Comparison of ENCODE assay signal across 12 cellular contexts in the genomic region with DNA sequence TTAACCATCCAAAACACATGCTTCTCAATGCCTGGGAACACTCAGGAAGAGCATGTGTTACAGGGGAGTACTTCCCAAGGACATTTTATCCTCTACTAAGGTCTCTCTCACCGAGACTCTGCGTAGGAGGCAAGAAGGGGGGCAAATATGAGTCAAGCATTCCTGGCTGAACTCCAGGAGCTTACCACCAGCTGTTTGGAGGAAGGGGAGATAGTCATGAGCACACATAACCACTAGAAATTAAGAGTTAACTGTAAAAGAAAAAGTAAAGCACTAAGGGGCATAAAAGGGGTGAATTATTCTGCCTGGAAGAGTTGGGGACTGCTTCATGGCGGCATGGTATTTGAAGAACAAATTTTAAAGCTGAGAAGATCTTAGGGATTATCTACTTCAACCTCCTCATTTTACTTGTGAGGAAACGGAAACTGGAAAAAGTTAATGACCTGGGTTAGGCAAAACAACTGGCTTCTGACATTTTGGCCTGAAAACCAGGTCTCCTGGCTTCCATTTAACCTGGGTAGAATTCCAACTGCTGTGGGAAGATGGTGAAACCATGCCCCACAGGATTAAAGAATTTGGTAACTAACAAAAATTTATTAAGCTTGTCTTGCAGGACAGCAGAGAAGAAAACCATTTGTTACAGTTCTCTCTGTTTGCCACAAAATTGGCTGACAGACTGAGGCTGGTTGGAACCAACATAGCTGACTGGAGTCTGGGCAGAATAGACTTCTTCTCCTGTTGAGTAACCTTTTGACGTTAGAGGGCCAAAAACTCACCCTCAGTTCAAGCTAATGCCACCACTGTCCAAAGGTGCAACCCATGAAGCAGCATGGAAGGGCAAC.
DNase-seq lines count a peak whose midpoint lies in the region; ATAC-seq, FAIRE-seq and TF ChIP-seq lines count a peak whose summit lies in the region.
"Had no signal": no experiment of that assay in that cellular context is flagged by ENCODE, and none has a peak within 500 bp of the region (broad histone marks: within the 10 kb centered on the region; RNA-seq: fewer than 3 reads in every experiment).

No MANE protein-coding gene starts in this region.

- H3K27ac ChIP-seq in fibroblast of lung (ENCODE audit: insufficient read depth, low read length) = no peak overlapping the region
- H3K27ac ChIP-seq: KMS-11 had no signal

- TF ChIP-seq CTCF in fibroblast of lung (conservative IDR thresholded peaks at IDR 0.05 in 1 of 2, IDR thresholded peaks at IDR 0.05 in 1 of 2; ENCODE audit: low read depth in 1 of 2, low read length in 2 of 2) = no peak
- TF ChIP-seq CTCF in osteocyte (IDR thresholded peaks at IDR 0.05) = no peak

- H4K20me1 ChIP-seq in fibroblast of lung (ENCODE audit: control insufficient read depth, extremely low read depth, insufficient read depth, low read length) = no peaks in the 10 kb centered on the region

- peaks cover 10% of the 10 kb centered on the region for H3K36me3 Mint-ChIP-seq in osteocyte (ENCODE audit: unreplicated experiment)

- H3K9me3 Mint-ChIP-seq in osteocyte (ENCODE audit: unreplicated experiment) = no peaks in the 10 kb centered on the region
- H3K9me3 Mint-ChIP-seq: activated CD4-positive, alpha-beta memory T cell treated with anti-CD3 and anti-CD28 coated beads, Interleukin-2, amount 10 ng/mL, durations not matched to agents 7 days and 5 days had no signal

- H3K4me2 ChIP-seq in fibroblast of lung (ENCODE audit: extremely low read depth, insufficient read depth, low read length) = no peak overlapping the region
- H3K4me2 ChIP-seq: KMS-11 had no signal

- H3K4me1 ChIP-seq in fibroblast of lung (ENCODE audit: control insufficient read depth, extremely low read depth, insufficient read depth, low read length) = no peaks in the 10 kb centered on the region

- H3K4me1 Mint-ChIP-seq in osteocyte (ENCODE audit: unreplicated experiment) = peaks cover 36% of the 10 kb centered on the region
- H3K4me1 Mint-ChIP-seq: activated CD4-positive, alpha-beta memory T cell treated with anti-CD3 and anti-CD28 coated beads, Interleukin-2, amount 10 ng/mL, durations not matched to agents 7 days and 5 days had no signal

- ATAC-seq in GM21825 (IDR thresholded peaks at IDR 0.05; ENCODE audit: unreplicated experiment) (no peak), HG03280 (IDR thresholded peaks at IDR 0.05; ENCODE audit: unreplicated experiment) (no peak)

- H3K27ac Mint-ChIP-seq in osteocyte (ENCODE audit: unreplicated experiment) = peak overlapping the region; percentile 86
- H3K27ac Mint-ChIP-seq: activated CD4-positive, alpha-beta memory T cell treated with anti-CD3 and anti-CD28 coated beads, Interleukin-2, amount 10 ng/mL, durations not matched to agents 7 days and 5 days had no signal

- H3K27me3 Mint-ChIP-seq in osteocyte (ENCODE audit: unreplicated experiment) = no peaks in the 10 kb centered on the region
- H3K27me3 Mint-ChIP-seq: activated CD4-positive, alpha-beta memory T cell treated with anti-CD3 and anti-CD28 coated beads, Interleukin-2, amount 10 ng/mL, durations not matched to agents 7 days and 5 days had no signal

- no peak overlapping the region for H3K4me3 ChIP-seq in fibroblast of lung (replicated peaks in 1 of 4; ENCODE audit: control extremely low read depth in 1 of 4, insufficient read depth in 1 of 4, low read depth in 3 of 4, low read length in 4 of 4)

- H3K9me3 ChIP-seq in fibroblast of lung (ENCODE audit: control insufficient read depth, insufficient read depth, low read depth, low read length) = no peaks in the 10 kb centered on the region

- FAIRE-seq in RCC 7860 (lab: Jason Lieb, UNC) = peak; percentile 84
- FAIRE-seq: keratinocyte had no signal

- no peaks in the 10 kb centered on the region for H3K36me3 ChIP-seq in fibroblast of lung (ENCODE audit: control insufficient read depth, insufficient read depth, low read length)

- H3K4me3 Mint-ChIP-seq in osteocyte (ENCODE audit: unreplicated experiment) = peak overlapping the region; percentile 26
- H3K4me3 Mint-ChIP-seq: activated CD4-positive, alpha-beta memory T cell treated with anti-CD3 and anti-CD28 coated beads, Interleukin-2, amount 10 ng/mL, durations not matched to agents 7 days and 5 days had no signal

- H3K9ac ChIP-seq in fibroblast of lung (ENCODE audit: insufficient read depth, low read length) = no peak overlapping the region
- H3K9ac ChIP-seq: KMS-11 had no signal

- peak; percentile 80 for DNase-seq in EL
- peak; percentile 83 for DNase-seq in RCC 7860 (ENCODE audit: low spot score)
- peak; percentile 90 to 94 for DNase-seq in fibroblast of lung (ENCODE audit: low read depth in 2 of 2)
- no peak for DNase-seq in osteocyte (ENCODE audit: extremely low spot score, unreplicated experiment)
- DNase-seq in HuH-7 (ENCODE audit: low spot score) = no peak
- no peak for DNase-seq in activated CD8-positive, alpha-beta memory T cell treated with anti-CD3 and anti-CD28 coated beads, Interleukin-2, amount 50 U/mL, for 4 hours
- DNase-seq: activated CD4-positive, alpha-beta memory T cell treated with anti-CD3 and anti-CD28 coated beads, Interleukin-2, amount 10 ng/mL, durations not matched to agents 7 days and 5 days; stimulated activated naive CD4-positive, alpha-beta T cell treated with Interleukin-2 at 50 U/mL for 16 hours had no signal

- no peaks in the 10 kb centered on the region for H3K79me2 ChIP-seq in fibroblast of lung (ENCODE audit: control insufficient read depth, insufficient read depth, low read length)

- no peak overlapping the region for H2AFZ ChIP-seq in fibroblast of lung (ENCODE audit: low read length)

- no peaks in the 10 kb centered on the region for H3K27me3 ChIP-seq in fibroblast of lung (ENCODE audit: control insufficient read depth, insufficient read depth, low read length)

Comparison
In these comparisons a context has a peak if more than half of its experiments do, and no peak if none do; other contexts are left out.
1. DNase-seq: peak in EL (single experiment), RCC 7860 (single experiment) and fibroblast of lung (2 of 2); none in osteocyte (single experiment), HuH-7 (single experiment) and activated CD8-positive, alpha-beta memory T cell treated with anti-CD3 and anti-CD28 coated beads, Interleukin-2, amount 50 U/mL, for 4 hours (single experiment).